11 cellular contexts compared by ENCODE assay signal in the genomic region with DNA sequence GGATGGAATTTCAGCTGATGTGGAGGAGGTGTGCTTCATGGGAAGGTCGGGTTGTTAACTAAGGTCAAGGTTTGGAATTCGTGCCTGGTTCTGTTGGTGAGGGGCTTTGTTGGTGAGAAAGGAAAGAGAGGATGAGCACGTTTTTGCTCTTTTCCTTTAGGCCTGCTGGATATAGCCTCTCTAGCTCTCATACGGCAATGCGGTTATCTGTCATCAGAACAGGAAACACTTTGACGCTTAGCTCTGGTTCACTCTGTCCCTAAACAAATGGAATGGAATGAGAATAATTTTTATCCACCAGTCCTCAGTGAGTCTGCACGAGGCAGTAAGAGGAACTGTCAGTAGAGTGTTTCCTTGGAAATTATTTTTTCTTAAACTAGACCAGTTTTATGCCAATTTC.
DNase-seq lines count a peak whose midpoint lies in the region; ATAC-seq and TF ChIP-seq lines count a peak whose summit lies in the region.
"Had no signal": no experiment of that assay in that cellular context is flagged by ENCODE, and none has a peak within 500 bp of the region (broad histone marks: within the 10 kb centered on the region; RNA-seq: fewer than 3 reads in every experiment).

No MANE protein-coding gene starts in this region.

- no peak overlapping the region for H3K4me3 Mint-ChIP-seq in activated T-helper 1 cell treated with anti-CD3 and anti-CD28 coated beads, Interleukin-12 subunit alpha, Interleukin-12 subunit beta, Interleukin-2, Interleukin-4 antibody, amounts not matched to agents 30 ng/mL and 10 ng/mL and 1 ng/mL, durations not matched to agents 14 hours and 24 hours and 36 hours

- peak; percentile 30 for ATAC-seq in HG03354 (IDR thresholded peaks at IDR 0.05; ENCODE audit: poor library complexity, severe bottlenecking, unreplicated experiment)
- ATAC-seq in HG02981 (IDR thresholded peaks at IDR 0.05; ENCODE audit: unreplicated experiment): no peak

- no peak overlapping the region for H3K4me3 ChIP-seq in cardiac fibroblast (replicated peaks in 1 of 2; ENCODE audit: low read depth in 2 of 2, low read length in 2 of 2)
- peak overlapping the region in 1 of 2 donors; percentile 30 for H3K4me3 ChIP-seq in stomach smooth muscle (ENCODE audit: low read length in 2 of 2)

- no peaks in the 10 kb centered on the region for H3K27me3 ChIP-seq in stomach smooth muscle (ENCODE audit: control insufficient read depth in 1 of 2, insufficient read depth in 2 of 2, low read length in 2 of 2)

- no peak overlapping the region for H3K27ac Mint-ChIP-seq in activated T-helper 1 cell treated with anti-CD3 and anti-CD28 coated beads, Interleukin-12 subunit alpha, Interleukin-12 subunit beta, Interleukin-2, Interleukin-4 antibody, amounts not matched to agents 30 ng/mL and 10 ng/mL and 1 ng/mL, durations not matched to agents 14 hours and 24 hours and 36 hours

- H3K27ac ChIP-seq in stomach smooth muscle (ENCODE audit: low read length): peak overlapping the region; percentile 84

- DNase-seq in cardiac fibroblast (ENCODE audit: low read depth in 2 of 2) (peak; percentile 89 to 92), kidney glomerular epithelial cell (lab: John Stamatoyannopoulos, UW) (peak; percentile 26), RKO (ENCODE audit: low spot score) (no peak), inferior parietal cortex (ENCODE audit: extremely low spot score) (no peak)
- DNase-seq in activated T-helper 1 cell treated with anti-CD3 and anti-CD28 coated beads, Interleukin-12 subunit alpha, Interleukin-12 subunit beta, Interleukin-2, Interleukin-4 antibody, amounts not matched to agents 30 ng/mL and 10 ng/mL and 1 ng/mL, durations not matched to agents 14 hours and 24 hours and 36 hours (ENCODE audit: low spot score): no peak
- DNase-seq: activated naive CD4-positive, alpha-beta T cell; NCI-H1436 treated with DMSO at 0.1 percent for 48 hours; SW 1271 had no signal

- intact Hi-C loops in activated T-helper 1 cell treated with anti-CD3 and anti-CD28 coated beads, Interleukin-12 subunit alpha, Interleukin-12 subunit beta, Interleukin-2, Interleukin-4 antibody, amounts not matched to agents 30 ng/mL and 10 ng/mL and 1 ng/mL, durations not matched to agents 14 hours and 24 hours and 36 hours (cut with micrococcal nuclease): loop anchor here (5.0 kb wide), 1 partner anchor 140 kb away; no protein-coding TSS in a partner anchor

- H3K4me1 Mint-ChIP-seq in activated T-helper 1 cell treated with anti-CD3 and anti-CD28 coated beads, Interleukin-12 subunit alpha, Interleukin-12 subunit beta, Interleukin-2, Interleukin-4 antibody, amounts not matched to agents 30 ng/mL and 10 ng/mL and 1 ng/mL, durations not matched to agents 14 hours and 24 hours and 36 hours (ENCODE audit: low read depth): no peaks in the 10 kb centered on the region

- no peaks in the 10 kb centered on the region for H3K36me3 Mint-ChIP-seq in activated T-helper 1 cell treated with anti-CD3 and anti-CD28 coated beads, Interleukin-12 subunit alpha, Interleukin-12 subunit beta, Interleukin-2, Interleukin-4 antibody, amounts not matched to agents 30 ng/mL and 10 ng/mL and 1 ng/mL, durations not matched to agents 14 hours and 24 hours and 36 hours (ENCODE audit: low read depth)

- no peaks in the 10 kb centered on the region for H3K27me3 Mint-ChIP-seq in activated T-helper 1 cell treated with anti-CD3 and anti-CD28 coated beads, Interleukin-12 subunit alpha, Interleukin-12 subunit beta, Interleukin-2, Interleukin-4 antibody, amounts not matched to agents 30 ng/mL and 10 ng/mL and 1 ng/mL, durations not matched to agents 14 hours and 24 hours and 36 hours (ENCODE audit: insufficient read depth)

- no peak for TF ChIP-seq CTCF in cardiac fibroblast (IDR thresholded peaks at IDR 0.05; ENCODE audit: low read depth, low read length)

- no peaks in the 10 kb centered on the region for H3K9me3 ChIP-seq in stomach smooth muscle (ENCODE audit: control insufficient read depth in 2 of 2, low read length in 2 of 2)

- H3K4me1 ChIP-seq in stomach smooth muscle (ENCODE audit: control insufficient read depth, insufficient read depth, low read length): peaks cover 26% of the 10 kb centered on the region

- H3K9ac ChIP-seq in stomach smooth muscle (ENCODE audit: low read length in 2 of 2): peak overlapping the region; percentile 22 to 32

- H3K36me3 ChIP-seq in stomach smooth muscle (ENCODE audit: control insufficient read depth in 2 of 2, insufficient read depth in 2 of 2, low read length in 2 of 2): no peaks in the 10 kb centered on the region

- H3K9me3 Mint-ChIP-seq in activated T-helper 1 cell treated with anti-CD3 and anti-CD28 coated beads, Interleukin-12 subunit alpha, Interleukin-12 subunit beta, Interleukin-2, Interleukin-4 antibody, amounts not matched to agents 30 ng/mL and 10 ng/mL and 1 ng/mL, durations not matched to agents 14 hours and 24 hours and 36 hours: no peaks in the 10 kb centered on the region

Comparison
In these comparisons a context has a peak if more than half of its experiments do, and no peak if none do; other contexts are left out.
1. DNase-seq: peak in cardiac fibroblast (2 of 2) and kidney glomerular epithelial cell (single experiment); none in RKO (single experiment), activated T-helper 1 cell treated with anti-CD3 and anti-CD28 coated beads, Interleukin-12 subunit alpha, Interleukin-12 subunit beta, Interleukin-2, Interleukin-4 antibody, amounts not matched to agents 30 ng/mL and 10 ng/mL and 1 ng/mL, durations not matched to agents 14 hours and 24 hours and 36 hours (single experiment) and inferior parietal cortex (single experiment).